1 cellular context compared by ENCODE assay signal in the genomic region with DNA sequence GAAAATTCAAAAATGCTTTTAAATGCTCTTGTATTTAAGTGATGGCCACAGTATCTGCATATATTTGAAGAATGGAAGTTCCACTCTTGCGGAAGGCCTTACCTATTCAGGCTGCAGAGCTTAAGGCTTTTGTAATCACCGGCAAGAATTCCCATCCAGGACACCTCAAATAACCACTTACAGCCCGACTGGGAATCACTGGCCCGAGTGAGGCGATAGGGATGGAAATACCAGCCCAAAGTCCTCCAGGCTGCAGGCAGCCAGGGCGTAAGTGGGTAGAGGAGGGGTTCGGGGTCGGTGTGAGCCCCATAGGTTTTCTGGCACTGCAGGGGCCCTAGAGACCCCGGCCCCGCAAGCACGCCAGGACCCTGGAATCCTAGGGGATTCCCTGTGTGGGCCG.
TF ChIP-seq lines count a peak whose summit lies in the region.

No MANE protein-coding gene starts in this region.

TF ChIP-seq in GM12878, 131 proteins besides CTCF, POLR2A, EP300 and RAD21 (continued from another document):
- TF ChIP-seq IRF5 (IDR thresholded peaks at IDR 0.05; ENCODE audit: borderline replicate concordance) (no peak), RAD51 (IDR thresholded peaks at IDR 0.05) (no peak)
- TF ChIP-seq, protein P1, sequence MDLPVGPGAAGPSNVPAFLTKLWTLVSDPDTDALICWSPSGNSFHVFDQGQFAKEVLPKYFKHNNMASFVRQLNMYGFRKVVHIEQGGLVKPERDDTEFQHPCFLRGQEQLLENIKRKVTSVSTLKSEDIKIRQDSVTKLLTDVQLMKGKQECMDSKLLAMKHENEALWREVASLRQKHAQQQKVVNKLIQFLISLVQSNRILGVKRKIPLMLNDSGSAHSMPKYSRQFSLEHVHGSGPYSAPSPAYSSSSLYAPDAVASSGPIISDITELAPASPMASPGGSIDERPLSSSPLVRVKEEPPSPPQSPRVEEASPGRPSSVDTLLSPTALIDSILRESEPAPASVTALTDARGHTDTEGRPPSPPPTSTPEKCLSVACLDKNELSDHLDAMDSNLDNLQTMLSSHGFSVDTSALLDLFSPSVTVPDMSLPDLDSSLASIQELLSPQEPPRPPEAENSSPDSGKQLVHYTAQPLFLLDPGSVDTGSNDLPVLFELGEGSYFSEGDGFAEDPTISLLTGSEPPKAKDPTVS (IDR thresholded peaks at IDR 0.05; ENCODE audit: low read depth, low read length): no peak
